7 cellular contexts compared by ENCODE assay signal in the genomic region with DNA sequence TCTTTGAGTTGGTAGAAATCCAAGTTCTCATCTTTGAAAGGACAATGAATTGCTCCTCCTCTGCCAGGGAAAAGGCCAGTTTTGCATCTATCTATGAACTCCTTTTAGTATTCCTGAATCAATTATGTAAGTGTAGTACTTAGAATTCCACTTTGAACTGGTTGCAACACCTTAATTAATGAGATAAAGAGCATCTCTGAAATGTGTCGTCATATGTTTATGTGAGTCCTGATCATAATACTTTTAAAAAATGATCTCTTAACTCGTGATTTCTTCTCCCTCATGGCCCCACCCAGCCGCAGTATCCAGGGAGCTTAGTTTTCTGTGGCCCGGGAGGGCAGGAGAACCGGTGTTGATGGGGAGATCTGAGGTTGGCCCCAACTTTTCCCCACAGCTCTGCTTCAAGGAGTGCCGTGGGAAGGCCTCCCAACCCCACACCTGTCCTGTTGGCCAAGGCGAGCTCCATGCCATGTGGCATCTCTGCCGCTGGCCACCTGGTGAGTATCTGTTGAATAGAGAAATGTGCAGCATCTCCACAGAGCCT.
A peak's percentile ranks its signal among the peaks of the same experiment; 100 is the strongest.
DNase-seq lines count a peak whose midpoint lies in the region; ATAC-seq and TF ChIP-seq lines count a peak whose summit lies in the region.
"Not testable (repeated sequence)": the region's sequence is repeated elsewhere in the genome, so short reads cannot be mapped to it uniquely, and the experiment has no call there.

No MANE protein-coding gene starts in this region.

- not testable (repeated sequence) for H3K9me2 ChIP-seq in Karpas-422 (replicated peaks; ENCODE audit: insufficient read depth, low read length)

- not testable (repeated sequence) for H3K27me3 ChIP-seq in BE2C; Karpas-422 (ENCODE audit: low read length); right lobe of liver

- not testable (repeated sequence) for H3K4me3 ChIP-seq in BE2C (ENCODE audit: low read depth, low read length); Karpas-422 (ENCODE audit: low read length); right lobe of liver

- 57% methylated on average over 6 of the region's 8 CpGs for WGBS in right lobe of liver (ENCODE audit: insufficient coverage, low coverage, low lambda C conversion rate, missing lambda C conversion rate)

- H4K20me1 ChIP-seq in Karpas-422 (ENCODE audit: insufficient read depth, low read depth, low read length), result not testable (repeated sequence)

- not testable (repeated sequence) for H3K4me2 ChIP-seq in Karpas-422 (ENCODE audit: low read depth, low read length, poor library complexity, severe bottlenecking)

- not testable (repeated sequence) for H3K4me1 ChIP-seq in BE2C; Karpas-422 (ENCODE audit: low read length); right lobe of liver

- intact Hi-C loops in cardiac septum (cut with DNase I); right lobe of liver (cut with DNase I); posterior vena cava (cut with DNase I): not testable (repeated sequence)

- H3K9ac ChIP-seq in Karpas-422 (ENCODE audit: low read length), result not testable (repeated sequence)

- not testable (repeated sequence) for TF ChIP-seq CTCF in BE2C (IDR thresholded peaks at IDR 0.05; ENCODE audit: low read depth, low read length); right lobe of liver (IDR thresholded peaks at IDR 0.05)

- H3K27ac ChIP-seq in Karpas-422 (ENCODE audit: low read length), result peak overlapping the region; percentile 68
- H3K27ac ChIP-seq in right lobe of liver, result not testable (repeated sequence)

- not testable (repeated sequence) for H3K36me3 ChIP-seq in BE2C, right lobe of liver
- peaks cover 17% of the 10 kb centered on the region; the same call in 1 of the 2 replicates for H3K36me3 ChIP-seq in Karpas-422 (ENCODE audit: insufficient read depth, low read length)

- H3K9me3 ChIP-seq in BE2C; Karpas-422 (ENCODE audit: low read length); right lobe of liver: not testable (repeated sequence)

- DNase-seq in BE2C (peak; percentile 3), cardiac septum (ENCODE audit: low spot score) (peak; percentile 26), posterior vena cava (ENCODE audit: low spot score) (peak; percentile 37), ureter (ENCODE audit: low spot score) (peak; percentile 39)
- not testable (repeated sequence) for DNase-seq in Karpas-422, right lobe of liver
- DNase-seq in activated CD4-positive, CD25-positive, alpha-beta regulatory T cell treated with anti-CD3 and anti-CD28 coated beads, Interleukin-2, amount 50 U/mL, for 72 hours, result peak; percentile 12

- not testable (repeated sequence) for H3K79me2 ChIP-seq in Karpas-422 (ENCODE audit: low read length)

- H2AFZ ChIP-seq in Karpas-422 (ENCODE audit: low read length), result not testable (repeated sequence)

- TF ChIP-seq POLR2A in right lobe of liver (IDR thresholded peaks at IDR 0.05), result not testable (repeated sequence)

- ATAC-seq in right lobe of liver, result peak; percentile 8 to 71 (median 43)
